In genomic region chr12:69019910-69020309, GRCh38 we compare ENCODE assay signal across 31 cellular contexts.
"Had no signal": no experiment of that assay in that cellular context is flagged by ENCODE, and none has a peak within 500 bp of the region (broad histone marks: within the 10 kb centered on the region; RNA-seq: fewer than 3 reads in every experiment).

No MANE protein-coding gene starts in this region.

- H3K79me2 ChIP-seq: parathyroid adenoma had no signal

- H3K4me3 ChIP-seq: neural progenitor cell, ovary, psoas muscle, skin epidermis, smooth muscle cell, spleen, suprapubic skin, testis, tibial artery, transverse colon, upper lobe of right lung, uterus had no signal

- H3K36me3 ChIP-seq: neural progenitor cell, ovary, spleen, suprapubic skin, tibial artery, transverse colon, upper lobe of right lung, uterus had no signal

- H3K4me2 ChIP-seq: neural progenitor cell, smooth muscle cell had no signal

- H3K27ac ChIP-seq: neural progenitor cell, ovary, parathyroid adenoma, psoas muscle, skin epidermis, spleen, suprapubic skin, testis, tibial artery, transverse colon, upper lobe of right lung, uterus had no signal

- H3K9ac ChIP-seq: neural progenitor cell, parathyroid adenoma had no signal

- H3K4me3 Mint-ChIP-seq: natural killer cell; nephron; neural progenitor cell; stimulated activated memory B cell treated with anti-CD40 and anti-IgM and Interleukin-4, amounts not matched to agents 10 μg/mL and 1 μg/mL and 100 μg/mL, for 72 hours; stimulated activated naive CD8-positive, alpha-beta T cell treated with anti-CD3 and anti-CD28 coated beads, Interleukin-15, amount 100 ng/mL, for 72 hours; type B pancreatic cell had no signal

- H3K4me1 Mint-ChIP-seq: natural killer cell; neural progenitor cell; stimulated activated memory B cell treated with anti-CD40 and anti-IgM and Interleukin-4, amounts not matched to agents 10 μg/mL and 1 μg/mL and 100 μg/mL, for 72 hours; stimulated activated naive CD8-positive, alpha-beta T cell treated with anti-CD3 and anti-CD28 coated beads, Interleukin-15, amount 100 ng/mL, for 72 hours had no signal

- H3K27me3 Mint-ChIP-seq: progenitor cell of endocrine pancreas, type B pancreatic cell had no signal

- H3K27me3 ChIP-seq: neural progenitor cell, ovary, spleen, suprapubic skin, testis, tibial artery, transverse colon, upper lobe of right lung, uterus had no signal

- H3K9me3 ChIP-seq: ovary, psoas muscle, suprapubic skin, testis, tibial artery, transverse colon, upper lobe of right lung, uterus had no signal

- H3K4me1 ChIP-seq: neural progenitor cell, parathyroid adenoma, psoas muscle, spleen, testis, tibial artery, upper lobe of right lung, uterus had no signal

- H3K36me3 Mint-ChIP-seq: natural killer cell; neural progenitor cell; stimulated activated memory B cell treated with anti-CD40 and anti-IgM and Interleukin-4, amounts not matched to agents 10 μg/mL and 1 μg/mL and 100 μg/mL, for 72 hours; type B pancreatic cell had no signal

- DNase-seq: natural killer cell; occipital lobe; ovary; posterior cingulate gyrus; psoas muscle; right cardiac atrium; spleen; stimulated activated CD4-positive, alpha-beta T cell treated with anti-CD3 and anti-CD28 coated beads, Interleukin-12 subunit alpha, Interleukin-12 subunit beta, amount 100 ng/mL, for 4 hours; stimulated activated CD4-positive, alpha-beta T cell treated with anti-CD3 and anti-CD28 coated beads, Interleukin-1b, Interleukin-23, amount 100 ng/mL, for 48 hours; stimulated activated CD4-positive, alpha-beta T cell treated with anti-CD3 and anti-CD28 coated beads, Interleukin-4, amount 100 ng/mL, for 1 hour; stimulated activated CD4-positive, alpha-beta T cell treated with anti-CD3 and anti-CD28 coated beads, Interleukin-4, amount 100 ng/mL, for 4 hours; stimulated activated CD8-positive, alpha-beta memory T cell treated with anti-CD3 and anti-CD28 coated beads, Interleukin-4, amount 100 ng/mL, for 48 hours; stimulated activated naive CD4-positive, alpha-beta T cell; stimulated activated naive CD8-positive, alpha-beta T cell treated with anti-CD3 and anti-CD28 coated beads, Interleukin-15, amount 100 ng/mL, for 72 hours; stimulated activated naive CD8-positive, alpha-beta T cell treated with anti-CD3 and anti-CD28 coated beads, Interleukin-15, Interleukin-2, amounts not matched to agents 100 U/mL and 50 U/mL, for 24 hours; substantia nigra; testis; tibial artery; transverse colon; upper lobe of right lung; uterus had no signal

- ATAC-seq: natural killer cell; psoas muscle; right cardiac atrium; sciatic nerve; stimulated activated memory B cell treated with anti-CD40 and anti-IgM and Interleukin-4, amounts not matched to agents 10 μg/mL and 1 μg/mL and 100 μg/mL, for 72 hours; stimulated activated naive CD8-positive, alpha-beta T cell treated with anti-CD3 and anti-CD28 coated beads, Interleukin-15, amount 100 ng/mL, for 72 hours; stimulated activated naive CD8-positive, alpha-beta T cell treated with anti-CD3 and anti-CD28 coated beads, Interleukin-15, Interleukin-2, amounts not matched to agents 100 U/mL and 50 U/mL, for 24 hours; upper lobe of right lung had no signal

- H3K27ac Mint-ChIP-seq: natural killer cell; nephron; neural progenitor cell; progenitor cell of endocrine pancreas; stimulated activated memory B cell treated with anti-CD40 and anti-IgM and Interleukin-4, amounts not matched to agents 10 μg/mL and 1 μg/mL and 100 μg/mL, for 72 hours; stimulated activated naive CD8-positive, alpha-beta T cell treated with anti-CD3 and anti-CD28 coated beads, Interleukin-15, amount 100 ng/mL, for 72 hours; type B pancreatic cell had no signal

- H2AFZ ChIP-seq: neural progenitor cell, parathyroid adenoma had no signal

- H3K9me3 Mint-ChIP-seq: natural killer cell had no signal
